Comparison of ENCODE assay signal across 1 cellular context in the genomic region with DNA sequence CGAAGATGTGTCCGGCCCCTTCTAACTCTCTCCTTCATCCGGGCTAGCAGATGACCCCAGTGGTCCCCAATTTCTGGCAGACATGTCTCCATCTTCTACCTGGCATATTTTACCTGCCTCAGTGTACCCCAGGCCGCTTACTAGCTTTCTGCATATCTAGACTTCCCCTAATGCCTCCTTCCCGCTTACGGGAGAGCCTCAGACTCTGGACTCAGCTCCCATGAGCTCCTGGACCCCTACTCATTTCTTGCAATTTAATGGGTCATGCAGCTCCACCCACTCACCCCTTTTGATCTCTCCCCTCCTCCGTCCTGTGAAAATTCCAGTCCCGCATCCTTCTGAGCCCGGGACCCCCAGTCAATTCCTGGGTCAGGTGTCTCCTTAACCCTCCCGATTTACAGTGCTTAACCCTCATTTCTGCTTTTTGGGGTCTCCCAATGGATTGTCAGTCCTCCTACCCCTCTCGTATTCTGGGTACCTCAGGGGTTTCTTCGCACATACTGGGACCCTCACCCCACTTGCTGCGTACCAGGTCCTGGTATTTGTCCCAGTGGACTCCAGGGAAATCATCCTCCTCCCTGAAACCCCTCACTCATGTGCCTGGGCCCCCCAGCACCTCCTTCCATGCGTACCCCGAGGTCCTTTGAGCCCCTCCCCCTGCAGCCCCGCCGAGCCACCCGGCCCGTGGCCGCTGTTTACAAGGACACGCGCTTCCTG.
TF ChIP-seq lines count a peak whose summit lies in the region.

No MANE protein-coding gene starts in this region.

TF ChIP-seq in GM12878, 131 proteins besides CTCF, POLR2A, EP300 and RAD21:
- TF ChIP-seq SREBF2 (IDR thresholded peaks at IDR 0.05; ENCODE audit: low read length) (no peak), FOXK2 (IDR thresholded peaks at IDR 0.05) (peak; percentile 93), YY1 (IDR thresholded peaks at IDR 0.05; ENCODE audit: low read depth, low read length) (no peak), CHD4 (IDR thresholded peaks at IDR 0.05) (no peak), NRF1 (conservative IDR thresholded peaks at IDR 0.05; ENCODE audit: low read depth, low read length) (no peak), CBFB (IDR thresholded peaks at IDR 0.05; ENCODE audit: low read depth) (no peak), RB1 (IDR thresholded peaks at IDR 0.05; ENCODE audit: borderline replicate concordance) (no peak)
- TF ChIP-seq, protein P1, sequence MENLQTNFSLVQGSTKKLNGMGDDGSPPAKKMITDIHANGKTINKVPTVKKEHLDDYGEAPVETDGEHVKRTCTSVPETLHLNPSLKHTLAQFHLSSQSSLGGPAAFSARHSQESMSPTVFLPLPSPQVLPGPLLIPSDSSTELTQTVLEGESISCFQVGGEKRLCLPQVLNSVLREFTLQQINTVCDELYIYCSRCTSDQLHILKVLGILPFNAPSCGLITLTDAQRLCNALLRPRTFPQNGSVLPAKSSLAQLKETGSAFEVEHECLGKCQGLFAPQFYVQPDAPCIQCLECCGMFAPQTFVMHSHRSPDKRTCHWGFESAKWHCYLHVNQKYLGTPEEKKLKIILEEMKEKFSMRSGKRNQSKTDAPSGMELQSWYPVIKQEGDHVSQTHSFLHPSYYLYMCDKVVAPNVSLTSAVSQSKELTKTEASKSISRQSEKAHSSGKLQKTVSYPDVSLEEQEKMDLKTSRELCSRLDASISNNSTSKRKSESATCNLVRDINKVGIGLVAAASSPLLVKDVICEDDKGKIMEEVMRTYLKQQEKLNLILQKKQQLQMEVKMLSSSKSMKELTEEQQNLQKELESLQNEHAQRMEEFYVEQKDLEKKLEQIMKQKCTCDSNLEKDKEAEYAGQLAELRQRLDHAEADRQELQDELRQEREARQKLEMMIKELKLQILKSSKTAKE (IDR thresholded peaks at IDR 0.05; ENCODE audit: low read depth, poor library complexity, severe bottlenecking), result no peak
- TF ChIP-seq, protein P2, sequence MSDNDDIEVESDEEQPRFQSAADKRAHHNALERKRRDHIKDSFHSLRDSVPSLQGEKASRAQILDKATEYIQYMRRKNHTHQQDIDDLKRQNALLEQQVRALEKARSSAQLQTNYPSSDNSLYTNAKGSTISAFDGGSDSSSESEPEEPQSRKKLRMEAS (IDR thresholded peaks at IDR 0.05; ENCODE audit: low read depth, low read length), result peak; percentile 99
- TF ChIP-seq, protein P3, sequence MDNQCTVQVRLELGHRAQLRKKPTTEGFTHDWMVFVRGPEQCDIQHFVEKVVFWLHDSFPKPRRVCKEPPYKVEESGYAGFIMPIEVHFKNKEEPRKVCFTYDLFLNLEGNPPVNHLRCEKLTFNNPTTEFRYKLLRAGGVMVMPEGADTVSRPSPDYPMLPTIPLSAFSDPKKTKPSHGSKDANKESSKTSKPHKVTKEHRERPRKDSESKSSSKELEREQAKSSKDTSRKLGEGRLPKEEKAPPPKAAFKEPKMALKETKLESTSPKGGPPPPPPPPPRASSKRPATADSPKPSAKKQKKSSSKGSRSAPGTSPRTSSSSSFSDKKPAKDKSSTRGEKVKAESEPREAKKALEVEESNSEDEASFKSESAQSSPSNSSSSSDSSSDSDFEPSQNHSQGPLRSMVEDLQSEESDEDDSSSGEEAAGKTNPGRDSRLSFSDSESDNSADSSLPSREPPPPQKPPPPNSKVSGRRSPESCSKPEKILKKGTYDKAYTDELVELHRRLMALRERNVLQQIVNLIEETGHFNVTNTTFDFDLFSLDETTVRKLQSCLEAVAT (IDR thresholded peaks at IDR 0.05), result 0 out of 2 replicates have a peak, but pooled peaks have one; percentile 10
